Comparison of ENCODE assay signal across 17 cellular contexts in genomic region chr18:2853926-2854664, GRCh38. TPM values are rescaled to one million over a fixed set of nuclear protein-coding genes. Genes with fewer than 3 reads are reported as not detected.
A peak's percentile ranks its signal among the peaks of the same experiment; 100 is the strongest.
DNase-seq lines count a peak whose midpoint lies in the region; FAIRE-seq and TF ChIP-seq lines count a peak whose summit lies in the region.
"Had no signal": no experiment of that assay in that cellular context is flagged by ENCODE, and none has a peak within 500 bp of the region (broad histone marks: within the 10 kb centered on the region; RNA-seq: fewer than 3 reads in every experiment).

No MANE protein-coding gene starts in this region.

- peaks cover 1% of the 10 kb centered on the region for H3K9me3 Mint-ChIP-seq in T-helper 2 cell treated with Interferon-gamma antibody and Interleukin-4, amounts not matched to agents 5 μg/mL and 100 μg/mL, for 36 hours
- H3K9me3 Mint-ChIP-seq in mesothelial cell of epicardium = peaks cover 2% of the 10 kb centered on the region

- TF ChIP-seq CTCF in mesothelial cell of epicardium (IDR thresholded peaks at IDR 0.05; ENCODE audit: unreplicated experiment) = no peak

- peaks cover 5% of the 10 kb centered on the region for H3K36me3 Mint-ChIP-seq in T-helper 2 cell treated with Interferon-gamma antibody and Interleukin-4, amounts not matched to agents 5 μg/mL and 100 μg/mL, for 36 hours (ENCODE audit: low read depth)
- H3K36me3 Mint-ChIP-seq in mesothelial cell of epicardium = no peaks in the 10 kb centered on the region

- H3K4me3 Mint-ChIP-seq in T-helper 2 cell treated with Interferon-gamma antibody and Interleukin-4, amounts not matched to agents 5 μg/mL and 100 μg/mL, for 36 hours = no peak overlapping the region
- no peak overlapping the region for H3K4me3 Mint-ChIP-seq in mesothelial cell of epicardium

- peaks cover 28% of the 10 kb centered on the region for H3K4me1 Mint-ChIP-seq in T-helper 2 cell treated with Interferon-gamma antibody and Interleukin-4, amounts not matched to agents 5 μg/mL and 100 μg/mL, for 36 hours (ENCODE audit: low read depth)
- peaks cover 41% of the 10 kb centered on the region for H3K4me1 Mint-ChIP-seq in mesothelial cell of epicardium

- DNase-seq in T-helper 2 cell treated with Interferon-gamma antibody and Interleukin-4, amounts not matched to agents 5 μg/mL and 100 μg/mL, for 36 hours (ENCODE audit: low spot score) = no peak
- DNase-seq in T-helper 2 cell (no peak), cerebellum (ENCODE audit: low spot score) (peak; percentile 35), mesothelial cell of epicardium (ENCODE audit: low spot score in 2 of 2, unreplicated experiment in 2 of 2) (no peak), urothelium cell line (ENCODE audit: low spot score) (no peak), NCI-H2107 (lab: John Stamatoyannopoulos, UW) (no peak), head of caudate nucleus (no peak), ACHN (no peak)
- DNase-seq: activated gamma-delta T cell, colonic mucosa, DMS153, NCI-H2081 treated with DMSO at 0.1 percent for 48 hours, NCI-H526 treated with DMSO at 0.1 percent for 48 hours, nucleus accumbens, PC-3, T1000 had no signal

- FAIRE-seq in urothelium cell line (lab: Jason Lieb, UNC) = peak; percentile 37
- FAIRE-seq: endothelial cell of umbilical vein had no signal

- H3K27me3 Mint-ChIP-seq in T-helper 2 cell treated with Interferon-gamma antibody and Interleukin-4, amounts not matched to agents 5 μg/mL and 100 μg/mL, for 36 hours (ENCODE audit: low read depth) = no peaks in the 10 kb centered on the region
- peaks cover 29% of the 10 kb centered on the region for H3K27me3 Mint-ChIP-seq in mesothelial cell of epicardium (ENCODE audit: low read depth)

- peak overlapping the region; percentile 43 for H3K27ac Mint-ChIP-seq in T-helper 2 cell treated with Interferon-gamma antibody and Interleukin-4, amounts not matched to agents 5 μg/mL and 100 μg/mL, for 36 hours
- peak overlapping the region; percentile 26 for H3K27ac Mint-ChIP-seq in mesothelial cell of epicardium

- in situ Hi-C loops in ACHN (cut with HindIII; ENCODE audit: low pct_ligation_motif_present, low pct_unique_long_range_greater_than_20kb, low sequenced_read_pairs) = no loop called here

- intact Hi-C loops in head of caudate nucleus (cut with DNase I) = no loop called here

RNA-seq across cellular contexts. Expression of gene EMILIN2, which starts 7.3 kb away (rescaled TPM):
- total RNA-seq in cerebellum = 4.7 TPM
- total RNA-seq in mesothelial cell of epicardium = 30.2 to 31.3 TPM (median 30.2 TPM) in 3 replicates
